Comparison of ENCODE assay signal across 8 cellular contexts in the genomic region with DNA sequence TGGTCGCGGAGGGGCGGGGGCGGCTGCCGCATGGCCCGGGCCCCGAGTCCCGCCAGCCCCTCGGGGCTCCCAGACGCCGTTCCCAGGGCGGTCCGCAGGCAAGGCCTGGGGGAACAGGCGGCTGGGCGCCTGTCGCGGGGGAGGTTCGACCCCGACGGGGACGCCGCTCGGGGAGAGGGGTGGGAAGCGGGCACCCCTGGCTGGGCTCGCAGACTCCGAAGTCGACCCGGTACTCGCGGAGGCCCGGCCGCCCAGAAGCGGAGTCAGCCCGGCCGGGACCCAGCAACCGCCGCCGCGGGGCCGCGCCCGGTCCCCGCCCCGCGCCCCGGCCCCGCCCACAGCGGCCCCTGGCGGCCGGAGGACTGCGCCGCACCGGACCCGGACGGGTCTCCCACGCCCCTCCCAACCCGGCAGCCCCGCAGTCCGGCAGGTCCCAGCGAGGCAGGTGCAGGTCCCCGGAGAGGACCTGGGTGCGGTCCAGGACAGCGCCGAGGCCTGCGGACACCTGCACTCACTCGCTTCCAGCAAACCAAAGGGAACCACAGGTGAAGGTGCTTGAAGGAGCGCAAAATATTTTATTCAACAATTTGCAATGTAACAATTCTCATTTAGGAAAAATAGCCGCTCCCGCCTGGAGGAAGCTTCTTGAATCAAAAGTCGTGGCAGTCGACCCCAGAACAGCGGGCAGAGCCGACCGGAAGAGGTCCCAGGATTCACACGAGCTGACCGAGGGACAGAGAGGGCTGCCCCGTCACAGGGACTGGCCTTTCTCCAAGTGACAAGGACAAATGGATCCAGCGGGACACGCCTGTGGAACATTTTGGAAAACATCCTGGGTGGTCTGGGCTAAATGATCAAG. TPM values are rescaled to one million over a fixed set of nuclear protein-coding genes. Genes with fewer than 3 reads are reported as not detected.
DNase-seq lines count a peak whose midpoint lies in the region; ATAC-seq, FAIRE-seq and TF ChIP-seq lines count a peak whose summit lies in the region.

A gene with protein sequence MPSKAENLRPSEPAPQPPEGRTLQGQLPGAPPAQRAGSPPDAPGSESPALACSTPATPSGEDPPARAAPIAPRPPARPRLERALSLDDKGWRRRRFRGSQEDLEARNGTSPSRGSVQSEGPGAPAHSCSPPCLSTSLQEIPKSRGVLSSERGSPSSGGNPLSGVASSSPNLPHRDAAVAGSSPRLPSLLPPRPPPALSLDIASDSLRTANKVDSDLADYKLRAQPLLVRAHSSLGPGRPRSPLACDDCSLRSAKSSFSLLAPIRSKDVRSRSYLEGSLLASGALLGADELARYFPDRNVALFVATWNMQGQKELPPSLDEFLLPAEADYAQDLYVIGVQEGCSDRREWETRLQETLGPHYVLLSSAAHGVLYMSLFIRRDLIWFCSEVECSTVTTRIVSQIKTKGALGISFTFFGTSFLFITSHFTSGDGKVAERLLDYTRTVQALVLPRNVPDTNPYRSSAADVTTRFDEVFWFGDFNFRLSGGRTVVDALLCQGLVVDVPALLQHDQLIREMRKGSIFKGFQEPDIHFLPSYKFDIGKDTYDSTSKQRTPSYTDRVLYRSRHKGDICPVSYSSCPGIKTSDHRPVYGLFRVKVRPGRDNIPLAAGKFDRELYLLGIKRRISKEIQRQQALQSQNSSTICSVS (minus strand): TSS at position 296 of the 859 bp plus-strand sequence. CDS start 426 bp downstream, outside the sequence.

- no peaks in the 10 kb centered on the region for H3K9me3 Mint-ChIP-seq in astrocyte (ENCODE audit: unreplicated experiment)

- no peak for FAIRE-seq in astrocyte (lab: Jason Lieb, UNC)

- peak within 1 kb of the TSS; percentile 89 for H3K4me3 Mint-ChIP-seq in astrocyte (ENCODE audit: unreplicated experiment)

- intact Hi-C loops in T-helper 2 cell treated with Interferon-gamma antibody and Interleukin-4, amounts not matched to agents 100 ng/mL and 5 ng/mL, for 36 hours (cut with micrococcal nuclease), result loop anchor here (1.0 to 2.0 kb wide), 2 partner anchors 39 to 43 kb away; partner anchors contain the start of genes SEC16A and SNAPC4
- intact Hi-C loops in sciatic nerve (cut with DNase I), result no loop called here

- H4K20me1 ChIP-seq in astrocyte (ENCODE audit: insufficient read depth, low read length) (peaks cover 82% of the 10 kb centered on the region), hepatocyte (ENCODE audit: insufficient read depth, poor library complexity, severe bottlenecking) (peaks cover 32% of the 10 kb centered on the region)

- peak within 1 kb of the TSS; percentile 98 for H3K4me2 ChIP-seq in astrocyte (ENCODE audit: low read length)
- peak within 1 kb of the TSS; percentile 100 for H3K4me2 ChIP-seq in hepatocyte

- peaks cover 8% of the 10 kb centered on the region for H3K36me3 Mint-ChIP-seq in astrocyte (ENCODE audit: low read depth, unreplicated experiment)

- H3K9me2 ChIP-seq in hepatocyte (replicated peaks; ENCODE audit: insufficient read depth), result no peaks in the 10 kb centered on the region

- H3K9me3 ChIP-seq in astrocyte (ENCODE audit: insufficient read depth, low read depth, low read length) (no peaks in the 10 kb centered on the region), hepatocyte (ENCODE audit: low read depth) (no peaks in the 10 kb centered on the region)

- H2AFZ ChIP-seq in astrocyte (ENCODE audit: low read depth, low read length), result peak within 1 kb of the TSS; percentile 38
- peak within 1 kb of the TSS; percentile 79 for H2AFZ ChIP-seq in hepatocyte

- H3K27me3 ChIP-seq in astrocyte (ENCODE audit: insufficient read depth, low read length), result no peaks in the 10 kb centered on the region
- no peaks in the 10 kb centered on the region for H3K27me3 ChIP-seq in hepatocyte

- H3K4me1 Mint-ChIP-seq in astrocyte (ENCODE audit: low read depth, unreplicated experiment), result peaks cover 24% of the 10 kb centered on the region

- no peaks in the 10 kb centered on the region for H3K27me3 Mint-ChIP-seq in astrocyte (ENCODE audit: low read depth, unreplicated experiment)

- TF ChIP-seq CTCF in astrocyte (IDR thresholded peaks at IDR 0.05; ENCODE audit: insufficient read depth, low read depth, low read length), result no peak
- TF ChIP-seq CTCF in hepatocyte (IDR thresholded peaks at IDR 0.05; ENCODE audit: poor library complexity), result peak; percentile 52

- DNase-seq in ELR (ENCODE audit: low read depth) (peak; percentile 78), LHCN-M2 (ENCODE audit: low read depth) (peak; percentile 59), astrocyte (ENCODE audit: low read depth) (peak; percentile 42), hepatocyte (ENCODE audit: low spot score) (peak; percentile 87), sciatic nerve (ENCODE audit: low spot score) (peak; percentile 84), GF-D8 (lab: John Stamatoyannopoulos, UW) (no peak)

- H3K36me3 ChIP-seq in astrocyte (ENCODE audit: insufficient read depth, low read length) (peaks cover 19% of the 10 kb centered on the region), hepatocyte (replicated peaks; ENCODE audit: insufficient read depth, low read depth) (no peaks in the 10 kb centered on the region)

- peak within 1 kb of the TSS; percentile 69 for H3K4me3 ChIP-seq in astrocyte (ENCODE audit: insufficient read depth, low read depth, low read length)
- peak within 1 kb of the TSS; percentile 92 for H3K4me3 ChIP-seq in hepatocyte

- H3K79me2 ChIP-seq in astrocyte (ENCODE audit: insufficient read depth, low read length) (peaks cover 52% of the 10 kb centered on the region), hepatocyte (peaks cover 47% of the 10 kb centered on the region)

- H3K27ac Mint-ChIP-seq in astrocyte (ENCODE audit: unreplicated experiment), result peak within 1 kb of the TSS; percentile 88

- peak; percentile 59 for ATAC-seq in GM21619 (IDR thresholded peaks at IDR 0.05; ENCODE audit: unreplicated experiment)
- peak; percentile 81 for ATAC-seq in sciatic nerve

- H3K27ac ChIP-seq in astrocyte (ENCODE audit: low read depth, low read length) (peak within 1 kb of the TSS; percentile 68), hepatocyte (peak within 1 kb of the TSS; percentile 63)

- H3K9ac ChIP-seq in astrocyte (ENCODE audit: low read length), result peak within 1 kb of the TSS; percentile 88

- 39% methylated on average over 25 of the region's 79 CpGs for WGBS in hepatocyte (ENCODE audit: low lambda C conversion rate, missing lambda C conversion rate)

- H3K4me1 ChIP-seq in astrocyte (ENCODE audit: insufficient read depth, low read length) (peaks cover 38% of the 10 kb centered on the region), hepatocyte (ENCODE audit: insufficient read depth) (peaks cover 13% of the 10 kb centered on the region)

RNA-seq across cellular contexts. Expression of the gene that starts here (rescaled TPM):
- total RNA-seq in LHCN-M2 (2014; rRNA removed) (13.5 and 14.2 TPM in 2 replicates), astrocyte (12.6 and 13.2 TPM in 2 replicates), hepatocyte (5.3 and 6.0 TPM in 2 replicates), sciatic nerve (18.0 TPM)
- polyA plus RNA-seq in LHCN-M2 (2012), result 7.1 TPM
- 18.5 and 19.5 TPM in 2 replicates for total RNA-seq in T-helper 2 cell treated with Interferon-gamma antibody and Interleukin-4, amounts not matched to agents 100 ng/mL and 5 ng/mL, for 36 hours
- polyA plus RNA-seq in hepatocyte, result 7.1 and 12.9 TPM in 2 replicates
